ENCODE assay signal across 8 cellular contexts in genomic region chr16:67164599-67165061, GRCh38. TPM values are rescaled to one million over a fixed set of nuclear protein-coding genes. Genes with fewer than 3 reads are reported as not detected.
DNase-seq lines count a peak whose midpoint lies in the region; ATAC-seq and TF ChIP-seq lines count a peak whose summit lies in the region.

HSF4 (plus strand) TSS chr16:67164745; CDS start chr16:67164812, 67 bp downstream.

- H3K9ac ChIP-seq in HCT116 (ENCODE audit: low read length): peak within 1 kb of the TSS; percentile 52

- TF ChIP-seq RAD21 in HCT116 (IDR thresholded peaks at IDR 0.05; ENCODE audit: low read depth): no peak

- no peaks in the 10 kb centered on the region for H3K9me3 ChIP-seq in HCT116 (ENCODE audit: control insufficient read depth in 1 of 2, insufficient read depth in 1 of 2, low read depth in 1 of 2, low read length in 2 of 2)
- peaks cover 6% of the 10 kb centered on the region for H3K9me3 ChIP-seq in iPS-18c (ENCODE audit: control insufficient read depth, insufficient read depth, low read length)

- POLR2A ChIA-PET in HCT116 (lab: Charles Lee): no interaction called here

- H3K4me1 ChIP-seq in HCT116 (ENCODE audit: control insufficient read depth in 1 of 2, insufficient read depth in 2 of 2, low read length in 2 of 2): peaks cover 25 to 34% of the 10 kb centered on the region in 2 experiments

- DNase-seq in ACHN: peak; percentile 72
- no peak for DNase-seq in HCT116 (ENCODE audit: low read depth, low spot score)
- no peak for DNase-seq in NCI-H1436 (lab: John Stamatoyannopoulos, UW)

- no peak for TF ChIP-seq POLR2A in HCT116 (IDR thresholded peaks at IDR 0.05; ENCODE audit: borderline replicate concordance, extremely low read depth, insufficient read depth, insufficient read length)

- ATAC-seq in HCT116 (peak; percentile 42), GM18867 (IDR thresholded peaks at IDR 0.05; ENCODE audit: unreplicated experiment) (no peak), HG03039 (IDR thresholded peaks at IDR 0.05; ENCODE audit: unreplicated experiment) (no peak)

- H3K4me2 ChIP-seq in HCT116 (ENCODE audit: low read length): peak within 1 kb of the TSS; percentile 65

- TF ChIP-seq CTCF in HCT116 (IDR thresholded peaks at IDR 0.05 in 2 of 3, conservative IDR thresholded peaks at IDR 0.05 in 1 of 3; ENCODE audit: borderline replicate concordance in 1 of 3, insufficient read depth in 1 of 3, low read depth in 2 of 3, low read length in 2 of 3): no peak

- no peaks in the 10 kb centered on the region for H3K36me3 ChIP-seq in HCT116 (ENCODE audit: control insufficient read depth in 1 of 2, insufficient read depth in 2 of 2, low read length in 2 of 2)

- intact Hi-C loops in HCT116 (cut with micrococcal nuclease): no loop called here

- H3K79me2 ChIP-seq in HCT116 (ENCODE audit: insufficient read depth, low read length): no peaks in the 10 kb centered on the region; the same call in 1 of the 2 replicates

- H4K20me1 ChIP-seq in HCT116 (ENCODE audit: insufficient read depth): no peaks in the 10 kb centered on the region

- CTCF ChIA-PET in HCT116 (lab: Charles Lee): no interaction called here

- H3K27ac ChIP-seq in HCT116 (ENCODE audit: low read depth, low read length) (peak within 1 kb of the TSS; percentile 58; the same call in 1 of the 2 replicates), angular gyrus (ENCODE audit: low read depth, low read length) (peak within 1 kb of the TSS; percentile 89), skin epidermis (peak within 1 kb of the TSS in 13 of 21 experiments; percentile 2 to 69 (median 41))

- H2AFZ ChIP-seq in HCT116 (ENCODE audit: low read depth, low read length, poor library complexity, severe bottlenecking): no peak within 1 kb of the TSS

- H3K9me2 ChIP-seq in HCT116 (ENCODE audit: insufficient read depth): no peaks in the 10 kb centered on the region

- BruUV-seq in HCT116 (replicated peaks; lab: Mats Ljungman, UMichigan): no TSS peak

- H3K4me3 ChIP-seq in HCT116 (replicated peaks in 1 of 2; ENCODE audit: low read depth in 1 of 2, low read length in 2 of 2) (peak within 1 kb of the TSS in 1 of 2 experiments; percentile 26; a peak in 3 of 4 replicates), iPS-18c (ENCODE audit: insufficient read depth, low read depth, low read length) (peak within 1 kb of the TSS; percentile 43), skin epidermis (peak within 1 kb of the TSS; percentile 6 to 41 (median 23))

- in situ Hi-C loops in ACHN (cut with HindIII; ENCODE audit: low pct_ligation_motif_present, low pct_unique_long_range_greater_than_20kb, low sequenced_read_pairs): no loop called here

- RAD21 ChIA-PET in HCT116 (lab: Charles Lee; ENCODE audit: low non-redundant PET in 1 of 2, low total read pairs in 2 of 2, uncharacterized antibody in 2 of 2, unreplicated experiment in 2 of 2): no interaction called here

- H3K27me3 ChIP-seq in HCT116 (ENCODE audit: insufficient read depth, low read length): no peaks in the 10 kb centered on the region

TF ChIP-seq in HCT116, 20 proteins besides CTCF, POLR2A, EP300 and RAD21:
- TF ChIP-seq POLR2AphosphoS5 (IDR thresholded peaks at IDR 0.05; ENCODE audit: low read depth, low read length) (peak; percentile 16; the same call in 1 of the 2 replicates), EZH2 (IDR thresholded peaks at IDR 0.05) (no peak), EGR1 (IDR thresholded peaks at IDR 0.05; ENCODE audit: low read depth) (no peak), ELF1 (IDR thresholded peaks at IDR 0.05; ENCODE audit: borderline replicate concordance, low read depth) (no peak), TCF7L2 (IDR thresholded peaks at IDR 0.05; ENCODE audit: borderline replicate concordance, extremely low read depth, insufficient read depth, insufficient read length) (peak; percentile 24)

RNA-seq across cellular contexts. Expression of gene HSF4, which starts in this region (rescaled TPM):
- 46.6 TPM for total RNA-seq in HCT116 (2021; ENCODE audit: unreplicated experiment)
- polyA plus RNA-seq in HCT116 (2012): 32.7 and 36.2 TPM in 2 replicates
